8 cellular contexts compared by ENCODE assay signal in genomic region chr6:47034919-47035318, GRCh38. TPM values are rescaled to one million over a fixed set of nuclear protein-coding genes. Genes with fewer than 3 reads are reported as not detected.
DNase-seq lines count a peak whose midpoint lies in the region; ATAC-seq, FAIRE-seq and TF ChIP-seq lines count a peak whose summit lies in the region.

No MANE protein-coding gene starts in this region.

- peak overlapping the region; percentile 58 for H3K27ac ChIP-seq in astrocyte (ENCODE audit: low read depth, low read length)

- no peak for ATAC-seq in GM19455 (IDR thresholded peaks at IDR 0.05; ENCODE audit: unreplicated experiment)
- no peak for ATAC-seq in GM21367 (IDR thresholded peaks at IDR 0.05; ENCODE audit: unreplicated experiment)

- TF ChIP-seq CTCF in astrocyte (IDR thresholded peaks at IDR 0.05; ENCODE audit: insufficient read depth, low read depth, low read length): no peak

- H2AFZ ChIP-seq in astrocyte (ENCODE audit: low read depth, low read length): peak overlapping the region; percentile 0

- no peaks in the 10 kb centered on the region for H3K27me3 ChIP-seq in astrocyte (ENCODE audit: insufficient read depth, low read length)

- H3K4me1 Mint-ChIP-seq in astrocyte (ENCODE audit: low read depth, unreplicated experiment): peaks cover 16% of the 10 kb centered on the region

- no peaks in the 10 kb centered on the region for H3K79me2 ChIP-seq in astrocyte (ENCODE audit: insufficient read depth, low read length)

- peaks cover 10% of the 10 kb centered on the region for H3K4me1 ChIP-seq in astrocyte (ENCODE audit: insufficient read depth, low read length)

- peak overlapping the region; percentile 44 for H3K9ac ChIP-seq in astrocyte (ENCODE audit: low read length)

- H3K9me3 Mint-ChIP-seq in astrocyte (ENCODE audit: unreplicated experiment): no peaks in the 10 kb centered on the region

- no peaks in the 10 kb centered on the region for H4K20me1 ChIP-seq in astrocyte (ENCODE audit: insufficient read depth, low read length)

- H3K36me3 Mint-ChIP-seq in astrocyte (ENCODE audit: low read depth, unreplicated experiment): no peaks in the 10 kb centered on the region

- H3K27ac Mint-ChIP-seq in astrocyte (ENCODE audit: unreplicated experiment): peak overlapping the region; percentile 13

- no peaks in the 10 kb centered on the region for H3K27me3 Mint-ChIP-seq in astrocyte (ENCODE audit: low read depth, unreplicated experiment)

- no peaks in the 10 kb centered on the region for H3K36me3 ChIP-seq in astrocyte (ENCODE audit: insufficient read depth, low read length)

- no peak overlapping the region for H3K4me3 Mint-ChIP-seq in astrocyte (ENCODE audit: unreplicated experiment)

- peak; percentile 47 for DNase-seq in COR-L47 (lab: John Stamatoyannopoulos, UW)
- DNase-seq in NCI-H187 (lab: John Stamatoyannopoulos, UW): peak; percentile 45 to 90
- peak; percentile 100 for DNase-seq in astrocyte (ENCODE audit: low read depth)
- DNase-seq in kidney glomerular epithelial cell (lab: John Stamatoyannopoulos, UW): peak; percentile 98
- no peak for DNase-seq in stimulated activated CD4-positive, alpha-beta T cell treated with anti-CD3 and anti-CD28 coated beads, Interleukin-4, amount 100 ng/mL, for 24 hours
- no peak for DNase-seq in middle frontal gyrus (ENCODE audit: extremely low spot score, low spot score)

- peak; percentile 75 for FAIRE-seq in astrocyte (lab: Jason Lieb, UNC)

- H3K4me2 ChIP-seq in astrocyte (ENCODE audit: low read length): peak overlapping the region; percentile 78

- H3K9me3 ChIP-seq in astrocyte (ENCODE audit: insufficient read depth, low read depth, low read length): no peaks in the 10 kb centered on the region

- peak overlapping the region; percentile 30 for H3K4me3 ChIP-seq in astrocyte (ENCODE audit: insufficient read depth, low read depth, low read length)

RNA-seq across cellular contexts. Expression of gene ADGRF1, which starts 7.2 kb away (rescaled TPM):
- total RNA-seq in astrocyte: 0.05 and 0.25 TPM in 2 replicates

Comparison
In these comparisons a context has a peak if more than half of its experiments do, and no peak if none do; other contexts are left out.
1. DNase-seq: peak in COR-L47 (single experiment), NCI-H187 (2 of 2), astrocyte (single experiment) and kidney glomerular epithelial cell (single experiment); none in stimulated activated CD4-positive, alpha-beta T cell treated with anti-CD3 and anti-CD28 coated beads, Interleukin-4, amount 100 ng/mL, for 24 hours (single experiment) and middle frontal gyrus (single experiment).